ENCODE assay signal across 1 cellular context in the genomic region with DNA sequence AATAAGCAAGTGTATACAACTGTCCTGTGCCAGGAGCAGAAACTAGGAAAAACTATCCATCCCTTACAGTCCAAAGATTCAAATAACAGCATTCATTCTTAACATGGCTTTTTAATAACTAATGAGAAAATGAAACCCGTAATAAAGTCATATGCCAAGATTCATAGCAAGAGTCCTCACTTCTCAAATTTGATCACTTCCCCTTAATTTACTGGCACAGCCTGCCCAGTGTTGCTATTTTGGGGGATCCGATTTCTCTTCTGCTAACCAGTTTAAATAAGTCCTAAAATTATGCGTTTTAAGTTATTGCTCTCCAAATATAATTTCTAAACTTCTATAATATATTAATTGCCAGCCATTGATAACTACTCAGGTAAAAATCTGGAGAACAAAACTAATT.
TF ChIP-seq lines count a peak whose summit lies in the region.

No MANE protein-coding gene starts in this region.

TF ChIP-seq in WTC11, 78 proteins besides CTCF, POLR2A, EP300 and RAD21 (continued from another document):
- TF ChIP-seq, protein P1, sequence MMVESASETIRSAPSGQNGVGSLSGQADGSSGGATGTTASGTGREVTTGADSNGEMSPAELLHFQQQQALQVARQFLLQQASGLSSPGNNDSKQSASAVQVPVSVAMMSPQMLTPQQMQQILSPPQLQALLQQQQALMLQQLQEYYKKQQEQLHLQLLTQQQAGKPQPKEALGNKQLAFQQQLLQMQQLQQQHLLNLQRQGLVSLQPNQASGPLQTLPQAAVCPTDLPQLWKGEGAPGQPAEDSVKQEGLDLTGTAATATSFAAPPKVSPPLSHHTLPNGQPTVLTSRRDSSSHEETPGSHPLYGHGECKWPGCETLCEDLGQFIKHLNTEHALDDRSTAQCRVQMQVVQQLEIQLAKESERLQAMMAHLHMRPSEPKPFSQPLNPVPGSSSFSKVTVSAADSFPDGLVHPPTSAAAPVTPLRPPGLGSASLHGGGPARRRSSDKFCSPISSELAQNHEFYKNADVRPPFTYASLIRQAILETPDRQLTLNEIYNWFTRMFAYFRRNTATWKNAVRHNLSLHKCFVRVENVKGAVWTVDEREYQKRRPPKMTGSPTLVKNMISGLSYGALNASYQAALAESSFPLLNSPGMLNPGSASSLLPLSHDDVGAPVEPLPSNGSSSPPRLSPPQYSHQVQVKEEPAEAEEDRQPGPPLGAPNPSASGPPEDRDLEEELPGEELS (CRISPR knock-in tag; IDR thresholded peaks at IDR 0.05), result no peak
- TF ChIP-seq ZNF138 (CRISPR knock-in tag; conservative IDR thresholded peaks at IDR 0.05) (no peak), MXD4 (CRISPR knock-in tag; IDR thresholded peaks at IDR 0.05; ENCODE audit: borderline replicate concordance) (no peak), ELF4 (CRISPR knock-in tag; IDR thresholded peaks at IDR 0.05; ENCODE audit: low read depth) (no peak), ZBTB21 (CRISPR knock-in tag; IDR thresholded peaks at IDR 0.05; ENCODE audit: borderline replicate concordance) (no peak)
- TF ChIP-seq, protein P2, sequence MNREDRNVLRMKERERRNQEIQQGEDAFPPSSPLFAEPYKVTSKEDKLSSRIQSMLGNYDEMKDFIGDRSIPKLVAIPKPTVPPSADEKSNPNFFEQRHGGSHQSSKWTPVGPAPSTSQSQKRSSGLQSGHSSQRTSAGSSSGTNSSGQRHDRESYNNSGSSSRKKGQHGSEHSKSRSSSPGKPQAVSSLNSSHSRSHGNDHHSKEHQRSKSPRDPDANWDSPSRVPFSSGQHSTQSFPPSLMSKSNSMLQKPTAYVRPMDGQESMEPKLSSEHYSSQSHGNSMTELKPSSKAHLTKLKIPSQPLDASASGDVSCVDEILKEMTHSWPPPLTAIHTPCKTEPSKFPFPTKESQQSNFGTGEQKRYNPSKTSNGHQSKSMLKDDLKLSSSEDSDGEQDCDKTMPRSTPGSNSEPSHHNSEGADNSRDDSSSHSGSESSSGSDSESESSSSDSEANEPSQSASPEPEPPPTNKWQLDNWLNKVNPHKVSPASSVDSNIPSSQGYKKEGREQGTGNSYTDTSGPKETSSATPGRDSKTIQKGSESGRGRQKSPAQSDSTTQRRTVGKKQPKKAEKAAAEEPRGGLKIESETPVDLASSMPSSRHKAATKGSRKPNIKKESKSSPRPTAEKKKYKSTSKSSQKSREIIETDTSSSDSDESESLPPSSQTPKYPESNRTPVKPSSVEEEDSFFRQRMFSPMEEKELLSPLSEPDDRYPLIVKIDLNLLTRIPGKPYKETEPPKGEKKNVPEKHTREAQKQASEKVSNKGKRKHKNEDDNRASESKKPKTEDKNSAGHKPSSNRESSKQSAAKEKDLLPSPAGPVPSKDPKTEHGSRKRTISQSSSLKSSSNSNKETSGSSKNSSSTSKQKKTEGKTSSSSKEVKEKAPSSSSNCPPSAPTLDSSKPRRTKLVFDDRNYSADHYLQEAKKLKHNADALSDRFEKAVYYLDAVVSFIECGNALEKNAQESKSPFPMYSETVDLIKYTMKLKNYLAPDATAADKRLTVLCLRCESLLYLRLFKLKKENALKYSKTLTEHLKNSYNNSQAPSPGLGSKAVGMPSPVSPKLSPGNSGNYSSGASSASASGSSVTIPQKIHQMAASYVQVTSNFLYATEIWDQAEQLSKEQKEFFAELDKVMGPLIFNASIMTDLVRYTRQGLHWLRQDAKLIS (CRISPR knock-in tag; IDR thresholded peaks at IDR 0.05; ENCODE audit: borderline replicate concordance), result no peak
